In genomic region chr3:108662141-108662738, GRCh38 we compare ENCODE assay signal across 9 cellular contexts.
A peak's percentile ranks its signal among the peaks of the same experiment; 100 is the strongest.
DNase-seq lines count a peak whose midpoint lies in the region; ATAC-seq and TF ChIP-seq lines count a peak whose summit lies in the region.
"Had no signal": no experiment of that assay in that cellular context is flagged by ENCODE, and none has a peak within 500 bp of the region (broad histone marks: within the 10 kb centered on the region; RNA-seq: fewer than 3 reads in every experiment).

No MANE protein-coding gene starts in this region.

- no peaks in the 10 kb centered on the region for H3K4me1 ChIP-seq in uterus
- H3K4me1 ChIP-seq: SJSA1 had no signal

- H3K27ac ChIP-seq in epithelial cell of prostate (no peak overlapping the region), uterus (no peak overlapping the region)
- H3K27ac ChIP-seq: SJSA1 had no signal

- H3K9me3 ChIP-seq in uterus, result no peaks in the 10 kb centered on the region
- H3K9me3 ChIP-seq: SJSA1 had no signal

- no peak overlapping the region for H3K27ac Mint-ChIP-seq in CD14-positive monocyte
- no peak overlapping the region for H3K27ac Mint-ChIP-seq in natural killer cell treated with Interleukin-12 subunit alpha and Interleukin-12 subunit beta and Interleukin-15 and Interleukin-18, amount 100 ng/mL, for 72 hours

- TF ChIP-seq CTCF in CD14-positive monocyte (IDR thresholded peaks at IDR 0.05) (peak; percentile 82), uterus (IDR thresholded peaks at IDR 0.05) (peak; percentile 68 to 80 (median 72))

- peak; percentile 87 for ATAC-seq in GM18907 (IDR thresholded peaks at IDR 0.05; ENCODE audit: unreplicated experiment)
- ATAC-seq in HG03442 (IDR thresholded peaks at IDR 0.05; ENCODE audit: unreplicated experiment), result peak; percentile 80
- ATAC-seq in natural killer cell treated with Interleukin-12 subunit alpha and Interleukin-12 subunit beta and Interleukin-15 and Interleukin-18, amount 100 ng/mL, for 72 hours, result peak; percentile 62 to 70

- no peak overlapping the region for H3K4me3 ChIP-seq in uterus
- H3K4me3 ChIP-seq: SJSA1 had no signal

- no peaks in the 10 kb centered on the region for H3K9me3 Mint-ChIP-seq in CD14-positive monocyte
- H3K9me3 Mint-ChIP-seq in natural killer cell treated with Interleukin-12 subunit alpha and Interleukin-12 subunit beta and Interleukin-15 and Interleukin-18, amount 100 ng/mL, for 72 hours, result no peaks in the 10 kb centered on the region

- H3K4me3 Mint-ChIP-seq in CD14-positive monocyte, result no peak overlapping the region
- no peak overlapping the region for H3K4me3 Mint-ChIP-seq in natural killer cell treated with Interleukin-12 subunit alpha and Interleukin-12 subunit beta and Interleukin-15 and Interleukin-18, amount 100 ng/mL, for 72 hours

- no peaks in the 10 kb centered on the region for H3K27me3 ChIP-seq in uterus
- H3K27me3 ChIP-seq: SJSA1 had no signal

- DNase-seq in CD14-positive monocyte (ENCODE audit: low spot score), result no peak
- peak; percentile 84 for DNase-seq in NCI-H510A treated with DMSO at 0.1 percent for 48 hours (lab: John Stamatoyannopoulos, UW)
- DNase-seq in activated CD4-positive, alpha-beta T cell treated with anti-CD3 and anti-CD28 coated beads for 48 hours, result peak; percentile 38
- peak; percentile 22 for DNase-seq in epithelial cell of prostate (ENCODE audit: low read depth, low spot score)
- DNase-seq in natural killer cell treated with Interleukin-12 subunit alpha and Interleukin-12 subunit beta and Interleukin-15 and Interleukin-18, amount 100 ng/mL, for 72 hours (ENCODE audit: low spot score), result no peak
- DNase-seq in uterus, result peak in 1 of 2 donors; percentile 13

- H3K36me3 ChIP-seq in uterus, result no peaks in the 10 kb centered on the region
- H3K36me3 ChIP-seq: SJSA1 had no signal

- no peak for TF ChIP-seq POLR2A in uterus (IDR thresholded peaks at IDR 0.05)

- no peaks in the 10 kb centered on the region for H3K36me3 Mint-ChIP-seq in CD14-positive monocyte
- H3K36me3 Mint-ChIP-seq in natural killer cell treated with Interleukin-12 subunit alpha and Interleukin-12 subunit beta and Interleukin-15 and Interleukin-18, amount 100 ng/mL, for 72 hours, result no peaks in the 10 kb centered on the region

- no peaks in the 10 kb centered on the region for H3K27me3 Mint-ChIP-seq in CD14-positive monocyte (ENCODE audit: low read depth in 3 of 3)
- no peaks in the 10 kb centered on the region for H3K27me3 Mint-ChIP-seq in natural killer cell treated with Interleukin-12 subunit alpha and Interleukin-12 subunit beta and Interleukin-15 and Interleukin-18, amount 100 ng/mL, for 72 hours

- peaks cover 3% of the 10 kb centered on the region for H3K4me1 Mint-ChIP-seq in CD14-positive monocyte
- H3K4me1 Mint-ChIP-seq in natural killer cell treated with Interleukin-12 subunit alpha and Interleukin-12 subunit beta and Interleukin-15 and Interleukin-18, amount 100 ng/mL, for 72 hours (ENCODE audit: low read depth in 2 of 2), result peaks cover 0 to 3% of the 10 kb centered on the region in 2 donors

- intact Hi-C loops in CD14-positive monocyte (cut with micrococcal nuclease), result loop anchor here (5.0 to 10.0 kb wide), 2 partner anchors 253 to 420 kb away; no protein-coding TSS in a partner anchor
- intact Hi-C loops in uterus (cut with DNase I; ENCODE audit: low total_unique reads), result no loop called here

Comparison
In these comparisons a context has a peak if more than half of its experiments do, and no peak if none do; other contexts are left out.
1. DNase-seq: peak in NCI-H510A treated with DMSO at 0.1 percent for 48 hours (single experiment), activated CD4-positive, alpha-beta T cell treated with anti-CD3 and anti-CD28 coated beads for 48 hours (single experiment) and epithelial cell of prostate (single experiment); none in CD14-positive monocyte (single experiment) and natural killer cell treated with Interleukin-12 subunit alpha and Interleukin-12 subunit beta and Interleukin-15 and Interleukin-18, amount 100 ng/mL, for 72 hours (single experiment).
2. Peak in every context shown above with its lines, with median percentiles within 50 percentile points of each other: ATAC-seq.